Comparison of ENCODE assay signal across 8 cellular contexts in the genomic region with DNA sequence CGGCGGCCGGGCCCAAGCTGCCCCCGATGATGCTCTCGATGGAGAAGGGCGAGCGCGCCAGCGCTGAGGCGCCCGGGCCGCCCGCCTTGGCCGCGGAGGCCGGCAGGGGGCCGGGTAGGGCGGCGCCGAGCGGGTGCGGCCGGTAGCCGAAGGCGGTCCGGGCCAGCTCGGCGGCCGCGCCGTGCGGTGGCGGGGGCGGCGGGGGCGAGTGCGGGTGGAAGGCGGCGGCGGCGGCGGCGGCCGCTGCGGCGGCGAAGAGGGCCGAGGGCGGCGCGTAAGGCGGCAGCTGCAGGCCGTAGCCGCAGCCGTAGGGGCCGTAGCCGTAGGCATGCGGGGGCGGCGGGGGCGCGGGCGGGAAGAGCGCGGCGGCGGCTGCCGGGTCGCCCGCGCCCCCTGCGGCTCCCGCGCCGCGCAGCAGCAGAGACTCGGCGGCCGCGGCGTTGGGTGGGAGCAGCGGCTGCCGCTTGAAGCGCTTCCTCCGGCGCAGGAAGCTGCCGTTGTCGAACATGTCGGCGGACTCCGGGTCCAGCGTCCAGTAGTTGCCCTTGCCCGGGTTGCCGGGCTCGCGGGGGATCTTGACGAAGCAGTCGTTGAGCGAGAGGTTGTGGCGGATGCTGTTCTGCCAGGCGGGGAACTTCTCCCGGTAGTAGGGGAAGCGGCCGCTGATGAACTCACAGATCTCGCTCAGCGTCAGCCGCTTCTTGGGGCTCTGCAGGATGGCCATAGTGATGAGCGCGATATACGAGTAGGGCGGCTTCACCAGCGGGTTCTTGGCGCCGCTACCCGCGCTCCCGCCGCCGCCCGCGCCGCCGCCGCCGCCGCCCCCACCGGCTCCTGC. TPM values are rescaled to one million over a fixed set of nuclear protein-coding genes. Genes with fewer than 3 reads are reported as not detected.
A peak's percentile ranks its signal among the peaks of the same experiment; 100 is the strongest.
DNase-seq lines count a peak whose midpoint lies in the region; ATAC-seq and TF ChIP-seq lines count a peak whose summit lies in the region.

No MANE protein-coding gene starts in this region.

- H3K4me1 ChIP-seq in fibroblast of lung (ENCODE audit: control insufficient read depth, extremely low read depth, insufficient read depth, low read length), result peaks cover 5% of the 10 kb centered on the region

- peaks cover 36% of the 10 kb centered on the region for H3K36me3 Mint-ChIP-seq in osteocyte (ENCODE audit: unreplicated experiment)

- ATAC-seq in HG03469 (IDR thresholded peaks at IDR 0.05; ENCODE audit: unreplicated experiment), result no peak

- H2AFZ ChIP-seq in fibroblast of lung (ENCODE audit: low read length), result peak overlapping the region; percentile 21

- no peaks in the 10 kb centered on the region for H3K9me3 Mint-ChIP-seq in osteocyte (ENCODE audit: unreplicated experiment)

- TF ChIP-seq CTCF in 22Rv1 (IDR thresholded peaks at IDR 0.05) (no peak), GM12865 (IDR thresholded peaks at IDR 0.05; ENCODE audit: insufficient read depth, low read depth, low read length, missing control alignments) (no peak), fibroblast of lung (conservative IDR thresholded peaks at IDR 0.05 in 1 of 2, IDR thresholded peaks at IDR 0.05 in 1 of 2; ENCODE audit: low read depth in 1 of 2, low read length in 2 of 2) (no peak), osteocyte (IDR thresholded peaks at IDR 0.05) (peak; percentile 12)

- H3K4me3 ChIP-seq in GM12865 (ENCODE audit: low read depth, low read length), result peak overlapping the region; percentile 60
- H3K4me3 ChIP-seq in fibroblast of lung (replicated peaks in 1 of 4; ENCODE audit: control extremely low read depth in 1 of 4, insufficient read depth in 1 of 4, low read depth in 3 of 4, low read length in 4 of 4), result peak overlapping the region; percentile 41 to 72 (median 62)

- peak overlapping the region; percentile 26 for H3K4me2 ChIP-seq in fibroblast of lung (ENCODE audit: extremely low read depth, insufficient read depth, low read length)

- peaks cover 30% of the 10 kb centered on the region for H3K27me3 Mint-ChIP-seq in osteocyte (ENCODE audit: unreplicated experiment)

- peaks cover 15% of the 10 kb centered on the region for H3K27me3 ChIP-seq in fibroblast of lung (ENCODE audit: control insufficient read depth, insufficient read depth, low read length)

- peaks cover 34% of the 10 kb centered on the region for H3K79me2 ChIP-seq in fibroblast of lung (ENCODE audit: control insufficient read depth, insufficient read depth, low read length)

- no peaks in the 10 kb centered on the region for H3K9me3 ChIP-seq in fibroblast of lung (ENCODE audit: control insufficient read depth, insufficient read depth, low read depth, low read length)

- H3K36me3 ChIP-seq in fibroblast of lung (ENCODE audit: control insufficient read depth, insufficient read depth, low read length), result peaks cover 2% of the 10 kb centered on the region

- H3K27ac ChIP-seq in 22Rv1 (peak overlapping the region; percentile 95), fibroblast of lung (ENCODE audit: insufficient read depth, low read length) (peak overlapping the region; percentile 72)

- H3K4me3 Mint-ChIP-seq in osteocyte (ENCODE audit: unreplicated experiment), result peak overlapping the region; percentile 91

- H3K9ac ChIP-seq in fibroblast of lung (ENCODE audit: insufficient read depth, low read length), result peak overlapping the region; percentile 71

- H3K4me1 Mint-ChIP-seq in osteocyte (ENCODE audit: unreplicated experiment), result peaks cover 59% of the 10 kb centered on the region

- H4K20me1 ChIP-seq in fibroblast of lung (ENCODE audit: control insufficient read depth, extremely low read depth, insufficient read depth, low read length), result no peaks in the 10 kb centered on the region

- H3K27ac Mint-ChIP-seq in osteocyte (ENCODE audit: unreplicated experiment), result peak overlapping the region; percentile 89

- DNase-seq in GM12865 (ENCODE audit: low read depth) (peak; percentile 47), MV-4-11 (lab: John Stamatoyannopoulos, UW) (peak; percentile 0), fibroblast of lung (ENCODE audit: low read depth in 2 of 2) (peak; percentile 72 to 75), osteocyte (ENCODE audit: extremely low spot score, unreplicated experiment) (no peak), SKM-1 treated with dmso at 0.1 percent for 144 hours (lab: John Stamatoyannopoulos, UW; ENCODE audit: unreplicated experiment) (no peak)
- DNase-seq in activated CD8-positive, alpha-beta memory T cell treated with anti-CD3 and anti-CD28 coated beads for 24 hours, result peak; percentile 80

RNA-seq across cellular contexts. Expression of a gene that starts 1.1 kb away (rescaled TPM):
- total RNA-seq in fibroblast of lung (0.77 and 1.5 TPM in 2 replicates), osteocyte (64.1 and 73.4 TPM in 2 replicates)
- polyA plus RNA-seq in fibroblast of lung, result 7.4 and 8.7 TPM in 2 replicates
- polyA plus RNA-seq in fibroblast of lung (2012), result 14.8 and 15.7 TPM in 2 replicates
- polyA minus RNA-seq in fibroblast of lung (ENCODE audit: low replicate concordance), result 2.6 and 3.5 TPM in 2 replicates

RNA-seq across cellular contexts. Expression of a gene that starts 50.8 kb away (rescaled TPM):
- total RNA-seq in fibroblast of lung (207 and 256 TPM in 2 replicates), osteocyte (548 and 565 TPM in 2 replicates)
- 631 and 647 TPM in 2 replicates for polyA plus RNA-seq in fibroblast of lung
- 781 and 796 TPM in 2 replicates for polyA plus RNA-seq in fibroblast of lung (2012)
- 73.6 and 84.5 TPM in 2 replicates for polyA minus RNA-seq in fibroblast of lung (ENCODE audit: low replicate concordance)

Comparison
In these comparisons a context has a peak if more than half of its experiments do, and no peak if none do; other contexts are left out.
1. DNase-seq: peak in GM12865 (single experiment), MV-4-11 (single experiment), activated CD8-positive, alpha-beta memory T cell treated with anti-CD3 and anti-CD28 coated beads for 24 hours (single experiment) and fibroblast of lung (2 of 2); none in osteocyte (single experiment) and SKM-1 treated with dmso at 0.1 percent for 144 hours (single experiment).
2. RNA of a gene that starts 1.1 kb away (total RNA-seq): 64.1 to 73.4 TPM in osteocyte; 0.77 to 1.5 TPM in fibroblast of lung; every median in the first group is over 10 times any median in the second.